Comparison of ENCODE assay signal across 23 cellular contexts in genomic region chr12:47747596-47748506, GRCh38. TPM values are rescaled to one million over a fixed set of nuclear protein-coding genes. Genes with fewer than 3 reads are reported as not detected.
"Had no signal": no experiment of that assay in that cellular context is flagged by ENCODE, and none has a peak within 500 bp of the region (broad histone marks: within the 10 kb centered on the region; RNA-seq: fewer than 3 reads in every experiment).

No MANE protein-coding gene starts in this region.

- ATAC-seq: effector memory CD8-positive, alpha-beta T cell; esophagus mucosa; heart left ventricle; naive thymus-derived CD4-positive, alpha-beta T cell; right cardiac atrium had no signal

- H3K36me3 ChIP-seq: brain microvascular endothelial cell, uterus had no signal

- H3K9me3 ChIP-seq: heart left ventricle, thoracic aorta, uterus had no signal

- H3K27me3 ChIP-seq: heart left ventricle, uterus had no signal

- DNase-seq: activated CD4-positive, alpha-beta T cell treated with anti-CD3 and anti-CD28 coated beads for 4 hours; activated CD4-positive, alpha-beta T cell treated with anti-CD3 and anti-CD28 coated beads, Interleukin-2, amount 50 U/mL, for 48 hours; activated CD8-positive, alpha-beta memory T cell treated with anti-CD3 and anti-CD28 coated beads, Interleukin-2, amount 50 U/mL, for 48 hours; activated gamma-delta T cell; activated naive CD4-positive, alpha-beta T cell treated with anti-CD3 and anti-CD28 coated beads, Interleukin-2, amount 10 ng/mL, durations not matched to agents 7 days and 5 days; activated naive CD8-positive, alpha-beta T cell treated with anti-CD3 and anti-CD28 coated beads, Interleukin-2, amount 10 ng/mL, durations not matched to agents 7 days and 5 days; activated T-cell treated with anti-CD3 and anti-CD28 coated beads, Interleukin-2, amount 50 U/mL, for 24 hours; brain microvascular endothelial cell; caudate nucleus; cortex of kidney; effector memory CD8-positive, alpha-beta T cell; foreskin fibroblast; naive thymus-derived CD4-positive, alpha-beta T cell; occipital lobe; right cardiac atrium; stimulated activated CD4-positive, alpha-beta T cell treated with anti-CD3 and anti-CD28 coated beads, Interleukin-2, amount 100 ng/mL, for 48 hours; trophoblast cell; uterus had no signal

- H3K4me3 ChIP-seq: heart left ventricle, thoracic aorta, uterus had no signal

- H3K4me1 ChIP-seq: uterus had no signal

- H3K27ac ChIP-seq: brain microvascular endothelial cell, heart left ventricle, thoracic aorta, uterus had no signal

- FAIRE-seq: astrocyte, endothelial cell of umbilical vein had no signal

RNA-seq across cellular contexts. Expression of gene ENDOU, which starts 22.6 kb away (rescaled TPM):
- polyA plus RNA-seq: endothelial cell of umbilical vein; naive thymus-derived CD4-positive, alpha-beta T cell had no signal
